ENCODE assay signal across 31 cellular contexts in genomic region chr19:16703677-16704076, GRCh38. TPM values are rescaled to one million over a fixed set of nuclear protein-coding genes. Genes with fewer than 3 reads are reported as not detected.
"Had no signal": no experiment of that assay in that cellular context is flagged by ENCODE, and none has a peak within 500 bp of the region (broad histone marks: within the 10 kb centered on the region; RNA-seq: fewer than 3 reads in every experiment).

No MANE protein-coding gene starts in this region.

- H2AFZ ChIP-seq: neural progenitor cell, parathyroid adenoma had no signal

- H3K79me2 ChIP-seq: parathyroid adenoma had no signal

- H3K4me3 ChIP-seq: neural progenitor cell, ovary, psoas muscle, skin epidermis, smooth muscle cell, spleen, suprapubic skin, testis, tibial artery, transverse colon, upper lobe of right lung, uterus had no signal

- H3K36me3 ChIP-seq: neural progenitor cell, ovary, spleen, suprapubic skin, tibial artery, transverse colon, upper lobe of right lung, uterus had no signal

- H3K27me3 ChIP-seq: neural progenitor cell, ovary, spleen, testis, tibial artery, transverse colon, upper lobe of right lung, uterus had no signal

- ATAC-seq: naive thymus-derived CD4-positive, alpha-beta T cell; natural killer cell; psoas muscle; right cardiac atrium; sciatic nerve; stimulated activated memory B cell treated with anti-CD40 and anti-IgM and Interleukin-4, amounts not matched to agents 10 μg/mL and 1 μg/mL and 100 μg/mL, for 72 hours; stimulated activated naive CD8-positive, alpha-beta T cell treated with anti-CD3 and anti-CD28 coated beads, Interleukin-15, amount 100 ng/mL, for 72 hours; stimulated activated naive CD8-positive, alpha-beta T cell treated with anti-CD3 and anti-CD28 coated beads, Interleukin-15, Interleukin-2, amounts not matched to agents 100 U/mL and 50 U/mL, for 24 hours; upper lobe of right lung had no signal

- H3K9me3 ChIP-seq: ovary, psoas muscle, spleen, suprapubic skin, testis, tibial artery, transverse colon, upper lobe of right lung, uterus had no signal

- H3K9ac ChIP-seq: neural progenitor cell, parathyroid adenoma had no signal

- H3K4me2 ChIP-seq: neural progenitor cell, smooth muscle cell had no signal

- DNase-seq: naive thymus-derived CD4-positive, alpha-beta T cell; natural killer cell; occipital lobe; ovary; posterior cingulate gyrus; psoas muscle; right cardiac atrium; spleen; stimulated activated CD4-positive, alpha-beta T cell treated with anti-CD3 and anti-CD28 coated beads, Interleukin-12 subunit alpha, Interleukin-12 subunit beta, amount 100 ng/mL, for 4 hours; stimulated activated CD4-positive, alpha-beta T cell treated with anti-CD3 and anti-CD28 coated beads, Interleukin-1b, Interleukin-23, amount 100 ng/mL, for 48 hours; stimulated activated CD4-positive, alpha-beta T cell treated with anti-CD3 and anti-CD28 coated beads, Interleukin-4, amount 100 ng/mL, for 1 hour; stimulated activated CD4-positive, alpha-beta T cell treated with anti-CD3 and anti-CD28 coated beads, Interleukin-4, amount 100 ng/mL, for 4 hours; stimulated activated CD8-positive, alpha-beta memory T cell treated with anti-CD3 and anti-CD28 coated beads, Interleukin-4, amount 100 ng/mL, for 48 hours; stimulated activated naive CD4-positive, alpha-beta T cell; stimulated activated naive CD8-positive, alpha-beta T cell treated with anti-CD3 and anti-CD28 coated beads, Interleukin-15, amount 100 ng/mL, for 72 hours; stimulated activated naive CD8-positive, alpha-beta T cell treated with anti-CD3 and anti-CD28 coated beads, Interleukin-15, Interleukin-2, amounts not matched to agents 100 U/mL and 50 U/mL, for 24 hours; substantia nigra; testis; tibial artery; transverse colon; upper lobe of right lung; uterus had no signal

- H3K4me1 ChIP-seq: neural progenitor cell, parathyroid adenoma, spleen, transverse colon, uterus had no signal

- H3K27ac ChIP-seq: neural progenitor cell, ovary, parathyroid adenoma, psoas muscle, skin epidermis, spleen, suprapubic skin, testis, tibial artery, transverse colon, upper lobe of right lung, uterus had no signal

RNA-seq across cellular contexts. Expression of gene NWD1, which starts 16.0 kb away (rescaled TPM):
- total RNA-seq: naive thymus-derived CD4-positive, alpha-beta T cell; osteoblast; progenitor cell of endocrine pancreas; smooth muscle cell had no signal
- polyA plus RNA-seq: naive thymus-derived CD4-positive, alpha-beta T cell; smooth muscle cell had no signal
